8 cellular contexts compared by ENCODE assay signal in genomic region chr6:160992323-160993314, GRCh38. TPM values are rescaled to one million over a fixed set of nuclear protein-coding genes. Genes with fewer than 3 reads are reported as not detected.
DNase-seq lines count a peak whose midpoint lies in the region; ATAC-seq and TF ChIP-seq lines count a peak whose summit lies in the region.

No MANE protein-coding gene starts in this region.

- TSS peak; percentile 31 for BruUV-seq in PC-9 (replicated peaks; lab: Mats Ljungman, UMichigan)

- no peaks in the 10 kb centered on the region for H3K9me2 ChIP-seq in PC-9 (ENCODE audit: insufficient read depth)

- H2AFZ ChIP-seq in PC-9, result peak overlapping the region; percentile 95

- peak; percentile 50 for DNase-seq in HuH-7.5 (ENCODE audit: low spot score)
- peak in 1 of 2 experiments; percentile 20 for DNase-seq in PC-9
- peak; percentile 48 to 72 (median 55) for DNase-seq in adrenal gland
- peak; percentile 25 for DNase-seq in left ventricle myocardium inferior
- DNase-seq in posterior cingulate gyrus, result peak in 6 of 10 donors; percentile 32 to 82 (median 47)
- no peak for DNase-seq in GM19238 (ENCODE audit: insufficient read length, low spot score)

- intact Hi-C loops in PC-9 (cut with micrococcal nuclease; ENCODE audit: unreplicated experiment) (no loop called here), adrenal gland (cut with DNase I) (loop anchor here in 1 of 2 donors (5.0 kb wide), 1 partner anchor 60 kb away; no protein-coding TSS in a partner anchor), left ventricle myocardium inferior (cut with micrococcal nuclease) (loop anchor here (10.0 kb wide), 1 partner anchor 58 kb away; no protein-coding TSS in a partner anchor), posterior cingulate gyrus (cut with DNase I) (loop anchor here (5.0 to 10.0 kb wide), 2 partner anchors 242 to 385 kb away; no protein-coding TSS in a partner anchor)

- H3K9ac ChIP-seq in ES-I3 (ENCODE audit: low read depth, low read length), result peak overlapping the region; percentile 76

- TF ChIP-seq CTCF in PC-9 (conservative IDR thresholded peaks at IDR 0.05), result peak; percentile 61
- peak; percentile 26 to 56 (median 50) for TF ChIP-seq CTCF in adrenal gland (IDR thresholded peaks at IDR 0.05)
- TF ChIP-seq CTCF in left ventricle myocardium inferior (IDR thresholded peaks at IDR 0.05; ENCODE audit: borderline replicate concordance), result peak; percentile 72

- H3K36me3 ChIP-seq in ES-I3 (ENCODE audit: insufficient read depth, low read length) (no peaks in the 10 kb centered on the region), PC-9 (ENCODE audit: low read depth) (no peaks in the 10 kb centered on the region), adrenal gland (replicated peaks in 1 of 2) (no peaks in the 10 kb centered on the region), left ventricle myocardium inferior (no peaks in the 10 kb centered on the region)

- H3K27ac ChIP-seq in PC-9 (peak overlapping the region; percentile 8; the same call in 1 of the 2 replicates), adrenal gland (peak overlapping the region; percentile 85 to 92 (median 91)), left ventricle myocardium inferior (replicated peaks) (peak overlapping the region; percentile 98)

- H3K4me1 ChIP-seq in ES-I3 (ENCODE audit: insufficient read depth, low read length) (no peaks in the 10 kb centered on the region), PC-9 (replicated peaks; ENCODE audit: insufficient read depth) (peaks cover 9% of the 10 kb centered on the region; the same call in 1 of the 2 replicates), adrenal gland (replicated peaks in 1 of 2) (peaks cover 4 to 13% of the 10 kb centered on the region in 2 donors), left ventricle myocardium inferior (peaks cover 70% of the 10 kb centered on the region)

- H3K79me2 ChIP-seq in PC-9 (ENCODE audit: low read depth), result peaks cover 40% of the 10 kb centered on the region

- 0 to 1% (median 0%) methylated on average over 15 to 19 of the region's 19 CpGs for WGBS in adrenal gland, 4 donors

- ATAC-seq in GM21515 (IDR thresholded peaks at IDR 0.05; ENCODE audit: unreplicated experiment), result peak; percentile 37

- H3K4me3 ChIP-seq in PC-9 (peak overlapping the region; percentile 97), adrenal gland (peak overlapping the region; percentile 33 to 98 (median 88)), left ventricle myocardium inferior (peak overlapping the region; percentile 97)

- POLR2A ChIA-PET in PC-9 (lab: Charles Lee; ENCODE audit: unreplicated experiment), result interaction anchor here (0.6 kb wide), 1 partner anchor 1014 kb away, joined by 3 read pairs; no protein-coding TSS in a partner anchor

- H4K20me1 ChIP-seq in PC-9 (ENCODE audit: insufficient read depth), result 0 out of 2 replicates have a peak, but pooled peaks cover 3% of the 10 kb centered on the region

- no peaks in the 10 kb centered on the region for H3K9me3 ChIP-seq in ES-I3 (ENCODE audit: control insufficient read depth, insufficient read depth, low read length)
- no peaks in the 10 kb centered on the region for H3K9me3 ChIP-seq in PC-9 (ENCODE audit: insufficient read depth, low read depth)
- no peaks in the 10 kb centered on the region for H3K9me3 ChIP-seq in adrenal gland (replicated peaks in 1 of 3)
- H3K9me3 ChIP-seq in left ventricle myocardium inferior (replicated peaks), result peaks cover under 1% of the 10 kb centered on the region

- peak in 1 of 2 donors; percentile 67 for TF ChIP-seq POLR2A in adrenal gland (IDR thresholded peaks at IDR 0.05)

- H3K27me3 ChIP-seq in PC-9 (ENCODE audit: insufficient read depth, low read depth) (no peaks in the 10 kb centered on the region), adrenal gland (no peaks in the 10 kb centered on the region), left ventricle myocardium inferior (ENCODE audit: low read depth) (no peaks in the 10 kb centered on the region)

- peaks cover 11% of the 10 kb centered on the region; the same call in 1 of the 2 replicates for H3F3A ChIP-seq in PC-9 (ENCODE audit: insufficient read depth, low read depth)

- H3K4me2 ChIP-seq in PC-9, result peak overlapping the region; percentile 100

- CTCF ChIA-PET in PC-9 (lab: Charles Lee), result no interaction called here

RNA-seq across cellular contexts. Expression of gene MAP3K4, which starts 1.1 kb away (rescaled TPM):
- total RNA-seq in PC-9 (2021) (13.0 and 20.0 TPM in 2 replicates), adrenal gland (10 to 100 TPM; 11.9 to 37.0 (median 20.4) TPM), left ventricle myocardium inferior (37.1 TPM)
- 10 to 100 TPM; 14.7 to 17.4 (median 16.2) TPM for polyA plus RNA-seq in adrenal gland

Comparison
In these comparisons a context has a peak if more than half of its experiments do, and no peak if none do; other contexts are left out.
1. H3K27ac ChIP-seq: peak in every context shown above with its lines; median percentile 98 in left ventricle myocardium inferior; 91 in adrenal gland; 8 in PC-9.